Comparison of ENCODE assay signal across 8 cellular contexts in the genomic region with DNA sequence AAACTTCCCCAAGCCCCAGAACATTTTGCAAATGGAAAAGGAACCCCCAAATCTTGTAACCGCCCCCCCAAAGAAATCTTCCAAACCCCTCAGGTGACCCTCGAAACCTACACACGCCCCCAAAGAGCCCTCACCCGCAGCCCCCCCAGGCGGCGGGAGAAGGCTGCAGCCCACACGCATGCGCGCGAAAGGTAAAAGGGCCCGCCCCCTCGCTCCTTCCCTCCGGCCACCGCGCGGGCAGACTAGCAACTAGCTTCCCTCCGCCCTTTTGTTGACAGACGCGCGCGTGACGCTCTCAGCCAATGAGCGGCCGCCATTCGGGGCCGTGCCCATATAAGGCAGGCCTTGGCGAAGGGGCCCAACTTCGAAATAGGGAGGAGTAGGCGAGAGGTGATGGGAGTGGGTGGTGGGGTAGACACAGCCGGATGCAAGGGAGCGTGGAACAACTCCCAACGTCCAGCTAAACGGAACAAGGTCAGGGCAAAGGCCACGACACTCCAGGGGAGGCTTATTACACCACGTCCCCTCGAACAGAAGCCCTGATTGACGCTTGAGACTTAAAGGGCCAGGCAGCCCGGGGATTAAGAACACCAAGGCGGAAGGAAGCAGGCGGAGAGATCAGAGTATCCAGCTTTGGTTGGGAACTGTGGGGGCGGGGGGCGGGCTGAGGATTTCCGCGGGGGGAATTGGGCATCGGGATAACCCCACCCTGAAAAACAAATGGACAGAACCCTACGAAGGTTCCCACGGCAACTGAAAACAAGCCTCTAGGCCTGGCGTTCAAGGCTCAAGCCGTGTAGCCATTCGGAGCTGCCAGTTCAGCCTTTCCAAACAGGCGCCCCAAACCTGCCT. TPM values are rescaled to one million over a fixed set of nuclear protein-coding genes. Genes with fewer than 3 reads are reported as not detected.
A peak's percentile ranks its signal among the peaks of the same experiment; 100 is the strongest.
DNase-seq lines count a peak whose midpoint lies in the region; ATAC-seq and TF ChIP-seq lines count a peak whose summit lies in the region.

No MANE protein-coding gene starts in this region.

- no peaks in the 10 kb centered on the region for H3K9me3 Mint-ChIP-seq in activated naive CD8-positive, alpha-beta T cell treated with anti-CD3 and anti-CD28 coated beads for 36 hours

- ATAC-seq in HG02623 (IDR thresholded peaks at IDR 0.05; ENCODE audit: unreplicated experiment), result peak; percentile 92

- no peaks in the 10 kb centered on the region for H3K27me3 Mint-ChIP-seq in activated naive CD8-positive, alpha-beta T cell treated with anti-CD3 and anti-CD28 coated beads for 36 hours

- H3K4me1 Mint-ChIP-seq in activated naive CD8-positive, alpha-beta T cell treated with anti-CD3 and anti-CD28 coated beads for 36 hours, result peaks cover 34% of the 10 kb centered on the region

- peak overlapping the region; percentile 91 for H3K4me3 Mint-ChIP-seq in activated naive CD8-positive, alpha-beta T cell treated with anti-CD3 and anti-CD28 coated beads for 36 hours

- CTCF ChIA-PET in GM10248 (lab: Yijun Ruan, JAX), result interaction anchor here (0.6 to 8.3 kb wide), 13 partner anchors 11 to 232 kb away, joined by 3 to 45 read pairs (median 4); partner anchors contain the start of genes FBXO46, QPCTL and SNRPD2

- POLR2A ChIA-PET in GM10248 (lab: Yijun Ruan, JAX), result interaction anchor here (0.6 to 1.2 kb wide), 7 partner anchors 12 to 242 kb away, joined by 3 to 13 read pairs (median 3); partner anchors contain the start of genes FBXO46, QPCTL, SIX5 and SNRPD2

- H3K27ac ChIP-seq in temporal lobe (ENCODE audit: low read depth, low read length), result peak overlapping the region; percentile 98

- peak; percentile 98 for DNase-seq in GM10248 (ENCODE audit: extremely low spot score)
- peak; percentile 100 for DNase-seq in NCI-H1105 (lab: John Stamatoyannopoulos, UW)
- DNase-seq in SKM-1 (lab: John Stamatoyannopoulos, UW; ENCODE audit: unreplicated experiment), result peak; percentile 76
- DNase-seq in activated naive CD8-positive, alpha-beta T cell treated with anti-CD3 and anti-CD28 coated beads for 36 hours, result peak; percentile 99
- DNase-seq in glomerular visceral epithelial cell (ENCODE audit: extremely low spot score), result peak; percentile 100
- DNase-seq in occipital lobe (lab: John Stamatoyannopoulos, UW), result peak; percentile 99

- peak; percentile 11 for TF ChIP-seq CTCF in GM10248 (IDR thresholded peaks at IDR 0.05; ENCODE audit: control extremely low read depth, extremely low read depth, low read depth, missing control alignments)

- H3K36me3 Mint-ChIP-seq in activated naive CD8-positive, alpha-beta T cell treated with anti-CD3 and anti-CD28 coated beads for 36 hours, result peaks cover 22% of the 10 kb centered on the region

- H3K27ac Mint-ChIP-seq in activated naive CD8-positive, alpha-beta T cell treated with anti-CD3 and anti-CD28 coated beads for 36 hours, result peak overlapping the region; percentile 95

RNA-seq across cellular contexts. Expression of gene FBXO46, which starts 13.3 kb away (rescaled TPM):
- 10 to 100 TPM; 25.5 to 29.6 TPM for total RNA-seq in activated naive CD8-positive, alpha-beta T cell treated with anti-CD3 and anti-CD28 coated beads for 36 hours
- 11.4 TPM for total RNA-seq in occipital lobe
- 7.6 TPM for total RNA-seq in temporal lobe

RNA-seq across cellular contexts. Expression of gene MEIOSIN, which starts 15.9 kb away (rescaled TPM):
- total RNA-seq in activated naive CD8-positive, alpha-beta T cell treated with anti-CD3 and anti-CD28 coated beads for 36 hours, result under 1 TPM; 0.08 TPM
- total RNA-seq in occipital lobe (not detected), temporal lobe (not detected)

RNA-seq across cellular contexts. Expression of gene QPCTL, which starts 24.9 kb away (rescaled TPM):
- 10 to 100 TPM; 16.4 to 16.7 TPM for total RNA-seq in activated naive CD8-positive, alpha-beta T cell treated with anti-CD3 and anti-CD28 coated beads for 36 hours
- total RNA-seq in occipital lobe, result 8.0 TPM
- 4.2 TPM for total RNA-seq in temporal lobe

RNA-seq across cellular contexts. Expression of gene SNRPD2, which starts 25.6 kb away (rescaled TPM):
- 100 to 1,000 TPM; 818 to 852 TPM for total RNA-seq in activated naive CD8-positive, alpha-beta T cell treated with anti-CD3 and anti-CD28 coated beads for 36 hours
- total RNA-seq in occipital lobe (108 TPM), temporal lobe (101 TPM)

RNA-seq across cellular contexts. Expression of gene GIPR, which starts 49.3 kb away (rescaled TPM):
- total RNA-seq in activated naive CD8-positive, alpha-beta T cell treated with anti-CD3 and anti-CD28 coated beads for 36 hours, result 1 to 10 TPM; 1.4 to 1.7 TPM
- total RNA-seq in occipital lobe, result not detected
- 0.25 TPM for total RNA-seq in temporal lobe

Comparison
In these comparisons a context has a peak if more than half of its experiments do, and no peak if none do; other contexts are left out.
1. Peak in every context shown above with its lines: DNase-seq, ATAC-seq and H3K27ac ChIP-seq.